Comparison of ENCODE assay signal across 11 cellular contexts in the genomic region with DNA sequence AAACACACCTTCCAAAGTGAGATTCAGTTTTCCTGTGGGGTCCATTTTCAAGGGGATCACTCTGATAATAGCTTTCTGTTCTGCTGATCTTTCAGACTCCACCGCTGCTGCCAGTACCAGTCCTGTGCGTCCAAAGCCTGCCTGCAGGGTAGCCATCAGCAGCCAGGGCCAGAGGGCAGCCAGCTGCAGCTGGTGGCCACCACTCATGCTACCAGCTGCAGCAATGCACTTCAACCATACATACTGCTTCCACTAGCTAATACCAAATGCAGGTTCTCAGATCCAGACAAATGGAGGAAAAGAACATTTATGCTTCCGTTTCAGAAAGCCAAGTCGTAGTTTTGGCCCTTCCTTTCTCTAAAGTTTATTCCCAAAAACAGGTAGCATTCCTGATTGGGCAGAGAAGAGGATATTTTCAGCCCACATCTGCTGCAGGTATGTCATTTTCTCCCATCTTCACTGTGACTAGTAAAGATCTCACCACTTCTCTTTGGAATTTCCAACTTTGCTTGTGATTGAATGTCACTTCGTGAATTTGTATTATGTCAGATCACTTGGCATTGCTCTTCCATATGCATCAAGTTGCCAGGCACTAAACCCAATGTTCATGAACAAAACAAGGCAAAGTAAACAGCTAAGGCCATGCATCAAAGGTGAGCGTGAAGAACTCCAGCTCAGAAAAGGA. TPM values are rescaled to one million over a fixed set of nuclear protein-coding genes. Genes with fewer than 3 reads are reported as not detected.
DNase-seq lines count a peak whose midpoint lies in the region; ATAC-seq and TF ChIP-seq lines count a peak whose summit lies in the region.
"Had no signal": no experiment of that assay in that cellular context is flagged by ENCODE, and none has a peak within 500 bp of the region (broad histone marks: within the 10 kb centered on the region; RNA-seq: fewer than 3 reads in every experiment).

No MANE protein-coding gene starts in this region.

- peak overlapping the region in 1 of 7 donors; percentile 47 for H3K4me3 Mint-ChIP-seq in CD8-positive, alpha-beta memory T cell

- peaks cover 15% of the 10 kb centered on the region for H3K4me1 ChIP-seq in CD8-positive, alpha-beta memory T cell (ENCODE audit: insufficient read depth, low read length)
- H3K4me1 ChIP-seq in mesendoderm (ENCODE audit: control insufficient read depth, low read depth, low read length), result no peaks in the 10 kb centered on the region

- no peak overlapping the region for H3K4ac ChIP-seq in mesendoderm (ENCODE audit: low read depth, low read length)

- POLR2A ChIA-PET in CD8-positive, alpha-beta memory T cell (lab: Charles Lee), result interaction anchor here (0.6 to 2.8 kb wide), 2 partner anchors 60 to 1402 kb away, joined by 3 to 7 read pairs; no protein-coding TSS in a partner anchor

- H3K79me1 ChIP-seq in mesendoderm (ENCODE audit: low read length), result no peaks in the 10 kb centered on the region

- H2BK120ac ChIP-seq in mesendoderm (ENCODE audit: low read depth, low read length), result no peak overlapping the region

- no peaks in the 10 kb centered on the region for H3K9me3 Mint-ChIP-seq in CD8-positive, alpha-beta memory T cell

- CTCF ChIA-PET in CD8-positive, alpha-beta memory T cell (lab: Charles Lee), result interaction anchor here (0.9 to 6.5 kb wide), 5 partner anchors 36 to 111 kb away, joined by 3 to 98 read pairs (median 5); no protein-coding TSS in a partner anchor

- peaks cover 9 to 19% (median 14%) of the 10 kb centered on the region in 3 donors for H3K4me1 Mint-ChIP-seq in CD8-positive, alpha-beta memory T cell

- H3K4me3 ChIP-seq in CD8-positive, alpha-beta memory T cell (ENCODE audit: low read length), result no peak overlapping the region
- peak overlapping the region; percentile 64 for H3K4me3 ChIP-seq in LNCaP clone FGC (ENCODE audit: low read depth, low read length)
- no peak overlapping the region for H3K4me3 ChIP-seq in mesendoderm (ENCODE audit: low read length)

- peak overlapping the region in 4 of 8 donors; percentile 20 to 86 (median 72) for H3K27ac Mint-ChIP-seq in CD8-positive, alpha-beta memory T cell

- H3K79me2 ChIP-seq in mesendoderm (ENCODE audit: control insufficient read depth, insufficient read depth, low read length), result no peaks in the 10 kb centered on the region

- H3K23ac ChIP-seq in mesendoderm (ENCODE audit: low read length), result no peak overlapping the region

- TF ChIP-seq CTCF in LNCaP clone FGC (IDR thresholded peaks at IDR 0.05; ENCODE audit: control insufficient read depth, extremely low read depth, insufficient read depth), result no peak

- ATAC-seq in HG03460 (IDR thresholded peaks at IDR 0.05; ENCODE audit: unreplicated experiment), result no peak

- H3K36me3 ChIP-seq in CD8-positive, alpha-beta memory T cell (ENCODE audit: insufficient read depth, low read length), result no peaks in the 10 kb centered on the region
- no peaks in the 10 kb centered on the region for H3K36me3 ChIP-seq in mesendoderm (ENCODE audit: control insufficient read depth, insufficient read depth, low read length)
- H3K36me3 ChIP-seq: brain microvascular endothelial cell had no signal

- no peak overlapping the region for H3K4me2 ChIP-seq in mesendoderm (ENCODE audit: low read length)

- H4K5ac ChIP-seq in mesendoderm (ENCODE audit: low read length), result no peak overlapping the region

- peak overlapping the region; percentile 27 for H3K27ac ChIP-seq in CD8-positive, alpha-beta memory T cell (ENCODE audit: low read depth, low read length)
- H3K27ac ChIP-seq in mesendoderm (ENCODE audit: low read depth, low read length), result no peak overlapping the region
- H3K27ac ChIP-seq: brain microvascular endothelial cell had no signal

- H4K8ac ChIP-seq in mesendoderm (ENCODE audit: low read depth, low read length), result no peak overlapping the region

- H3K9me3 ChIP-seq in CD8-positive, alpha-beta memory T cell (ENCODE audit: low read length), result no peaks in the 10 kb centered on the region

- H3K27me3 Mint-ChIP-seq in CD8-positive, alpha-beta memory T cell, result no peaks in the 10 kb centered on the region

- H2BK15ac ChIP-seq in mesendoderm (replicated peaks; ENCODE audit: low read depth), result no peak overlapping the region

- WGBS in mesendoderm (ENCODE audit: extremely low coverage, insufficient coverage, low lambda C conversion rate), result no CpG with 5 or more reads among the region's 6 CpGs

- H3K18ac ChIP-seq in mesendoderm (ENCODE audit: low read length), result no peak overlapping the region

- no peak overlapping the region for H3K9ac ChIP-seq in mesendoderm (ENCODE audit: low read length)

- no peaks in the 10 kb centered on the region for H3K27me3 ChIP-seq in CD8-positive, alpha-beta memory T cell (ENCODE audit: insufficient read depth, low read length, poor library complexity, severe bottlenecking)
- no peaks in the 10 kb centered on the region for H3K27me3 ChIP-seq in mesendoderm (ENCODE audit: insufficient read depth, low read length, poor library complexity)

- H2AK5ac ChIP-seq in mesendoderm (ENCODE audit: low read length), result no peak overlapping the region

- no peak overlapping the region for H2BK5ac ChIP-seq in mesendoderm (ENCODE audit: low read length)

- no peak for DNase-seq in CD8-positive, alpha-beta memory T cell
- DNase-seq in LNCaP clone FGC (ENCODE audit: low read depth) (no peak), ecto neural progenitor cell (ENCODE audit: low spot score) (peak; percentile 70), mesendoderm (peak; percentile 20), SKM-1 (lab: John Stamatoyannopoulos, UW; ENCODE audit: unreplicated experiment) (no peak), SKM-1 treated with dmso at 0.1 percent for 144 hours (lab: John Stamatoyannopoulos, UW; ENCODE audit: unreplicated experiment) (no peak)
- no peak for DNase-seq in stimulated activated CD4-positive, alpha-beta T cell treated with anti-CD3 and anti-CD28 coated beads, Interleukin-4, amount 100 ng/mL, for 24 hours
- DNase-seq: brain microvascular endothelial cell; NCI-H187 treated with DMSO at 0.1 percent for 48 hours; stimulated activated CD4-positive, alpha-beta T cell treated with anti-CD3 and anti-CD28 coated beads, Interleukin-4, amount 100 ng/mL, for 1 hour had no signal

- H3K36me3 Mint-ChIP-seq in CD8-positive, alpha-beta memory T cell, result peaks cover 0 to 5% (median 0%) of the 10 kb centered on the region in 3 donors

- peak overlapping the region; percentile 17 for H3K56ac ChIP-seq in mesendoderm (ENCODE audit: low read length)

RNA-seq across cellular contexts. Expression of a gene that starts 1.8 kb away (rescaled TPM):
- 1 to 10 TPM in 1 of 2 experiments, under 1 TPM in 1; 0.47 to 1.2 TPM for total RNA-seq in CD8-positive, alpha-beta memory T cell
- 1.4 TPM for polyA plus RNA-seq in CD8-positive, alpha-beta memory T cell
- polyA plus RNA-seq in mesendoderm (2013, experiment 1 of 2), result 1.7 TPM
- 1.3 TPM for polyA plus RNA-seq in mesendoderm (2013, experiment 2 of 2)

Comparison
In these comparisons a context has a peak if more than half of its experiments do, and no peak if none do; other contexts are left out.
1. DNase-seq: peak in ecto neural progenitor cell (single experiment) and mesendoderm (single experiment); none in CD8-positive, alpha-beta memory T cell (0 of 5), LNCaP clone FGC (single experiment), SKM-1 (single experiment), SKM-1 treated with dmso at 0.1 percent for 144 hours (single experiment) and stimulated activated CD4-positive, alpha-beta T cell treated with anti-CD3 and anti-CD28 coated beads, Interleukin-4, amount 100 ng/mL, for 24 hours (single experiment).